7 cellular contexts compared by ENCODE assay signal in genomic region chr1:245457562-245457961, GRCh38.
"Had no signal": no experiment of that assay in that cellular context is flagged by ENCODE, and none has a peak within 500 bp of the region (broad histone marks: within the 10 kb centered on the region; RNA-seq: fewer than 3 reads in every experiment).

No MANE protein-coding gene starts in this region.

- DNase-seq: H9, HCEC 1CT, KG1 had no signal

- H3K4me3 ChIP-seq: GM23338 had no signal

- H3K4me2 ChIP-seq: GM23338 had no signal

- H2AFZ ChIP-seq: GM23338 had no signal

- FAIRE-seq: H1, H54 had no signal

- H3K27ac ChIP-seq: HL-60 had no signal

- ATAC-seq: GM23338 had no signal
